ENCODE assay signal across 18 cellular contexts in genomic region chr22:49811014-49811791, GRCh38. TPM values are rescaled to one million over a fixed set of nuclear protein-coding genes. Genes with fewer than 3 reads are reported as not detected.
DNase-seq lines count a peak whose midpoint lies in the region; ATAC-seq, FAIRE-seq and TF ChIP-seq lines count a peak whose summit lies in the region.
"Had no signal": no experiment of that assay in that cellular context is flagged by ENCODE, and none has a peak within 500 bp of the region (broad histone marks: within the 10 kb centered on the region; RNA-seq: fewer than 3 reads in every experiment).

No MANE protein-coding gene starts in this region.

- peak overlapping the region; percentile 74 for H3K27ac Mint-ChIP-seq in activated CD8-positive, alpha-beta T cell treated with anti-CD3 and anti-CD28 coated beads for 36 hours
- H3K27ac Mint-ChIP-seq: progenitor cell of endocrine pancreas had no signal

- 94% methylated on average over 10 of the region's 18 CpGs for WGBS in HepG2 (ENCODE audit: low lambda C conversion rate)

- TF ChIP-seq RAD21 in HepG2 (CRISPR knock-in tag; IDR thresholded peaks at IDR 0.05) = no peak

- peaks cover 68% of the 10 kb centered on the region for H4K20me1 ChIP-seq in HepG2 (ENCODE audit: insufficient read depth, low read length)

- in situ Hi-C loops in HepG2 (cut with HindIII; ENCODE audit: extremely low pct_ligation_motif_present, low pct_unique_long_range_greater_than_20kb) = no loop called here

- no peak overlapping the region for H2AFZ ChIP-seq in HepG2 (ENCODE audit: low read length)

- intact Hi-C loops in left ventricle myocardium superior (cut with micrococcal nuclease) = no loop called here
- intact Hi-C loops in activated CD8-positive, alpha-beta T cell treated with anti-CD3 and anti-CD28 coated beads for 36 hours (cut with micrococcal nuclease) = no loop called here
- intact Hi-C loops in HepG2 (cut with micrococcal nuclease; ENCODE audit: unreplicated experiment) = no loop called here
- intact Hi-C loops in colonic mucosa (cut with DNase I) = no loop called here

- ATAC-seq in left ventricle myocardium superior = no peak
- no peak for ATAC-seq in activated CD8-positive, alpha-beta T cell treated with anti-CD3 and anti-CD28 coated beads for 36 hours
- ATAC-seq in HepG2 = no peak
- no peak for ATAC-seq in HG03097 (IDR thresholded peaks at IDR 0.05; ENCODE audit: low FRiP score, unreplicated experiment)
- ATAC-seq: body of pancreas, K562, left colon, T-helper 17 cell had no signal

- peaks cover 80% of the 10 kb centered on the region for H3K4me1 Mint-ChIP-seq in activated CD8-positive, alpha-beta T cell treated with anti-CD3 and anti-CD28 coated beads for 36 hours (ENCODE audit: low read depth)

- TF ChIP-seq CTCF in cardiac muscle cell (IDR thresholded peaks at IDR 0.05; ENCODE audit: low read depth, low read length) (no peak), HepG2 (CRISPR knock-in tag; IDR thresholded peaks at IDR 0.05) (no peak), colonic mucosa (IDR thresholded peaks at IDR 0.05) (no peak)
- no peak for TF ChIP-seq CTCF in activated CD8-positive, alpha-beta T cell treated with anti-CD3 and anti-CD28 coated beads for 36 hours (IDR thresholded peaks at IDR 0.05)

- H3K36me3 Mint-ChIP-seq in activated CD8-positive, alpha-beta T cell treated with anti-CD3 and anti-CD28 coated beads for 36 hours (ENCODE audit: low read depth) = peaks cover 51% of the 10 kb centered on the region

- H3K9ac ChIP-seq in HepG2 (ENCODE audit: insufficient read depth, low read depth, low read length) = no peak overlapping the region
- no peak overlapping the region for H3K9ac ChIP-seq in colonic mucosa (ENCODE audit: low read depth in 2 of 2, low read length in 2 of 2)

- no peak for TF ChIP-seq POLR2A in HepG2 (IDR thresholded peaks at IDR 0.05; ENCODE audit: insufficient read depth in 1 of 2, low read depth in 2 of 2, low read length in 2 of 2)

- peaks cover 91% of the 10 kb centered on the region for H3K79me2 ChIP-seq in HepG2 (ENCODE audit: insufficient read depth, low read length)

- H3K27me3 Mint-ChIP-seq in activated CD8-positive, alpha-beta T cell treated with anti-CD3 and anti-CD28 coated beads for 36 hours = no peaks in the 10 kb centered on the region
- H3K27me3 Mint-ChIP-seq: progenitor cell of endocrine pancreas, T-helper 17 cell had no signal

- no peak overlapping the region for H3K4me3 Mint-ChIP-seq in activated CD8-positive, alpha-beta T cell treated with anti-CD3 and anti-CD28 coated beads for 36 hours
- H3K4me3 Mint-ChIP-seq: T-helper 17 cell had no signal

- H3K36me3 ChIP-seq in cardiac muscle cell = no peaks in the 10 kb centered on the region
- H3K36me3 ChIP-seq in HepG2 (replicated peaks in 1 of 2; ENCODE audit: control insufficient read depth in 1 of 2, insufficient read depth in 2 of 2, low read length in 2 of 2) = peaks cover 12 to 37% of the 10 kb centered on the region in 2 experiments; a peak in 4 of 5 replicates
- H3K36me3 ChIP-seq in colonic mucosa = no peaks in the 10 kb centered on the region
- peaks cover 89% of the 10 kb centered on the region for H3K36me3 ChIP-seq in SJCRH30

- H3K9me3 ChIP-seq in cardiac muscle cell (ENCODE audit: low read depth) (no peaks in the 10 kb centered on the region), HepG2 (ENCODE audit: low read length) (no peaks in the 10 kb centered on the region), colonic mucosa (no peaks in the 10 kb centered on the region), SJCRH30 (replicated peaks) (peaks cover 6% of the 10 kb centered on the region; the same call in 1 of the 2 replicates)
- H3K9me3 ChIP-seq: body of pancreas had no signal

- H3K27ac ChIP-seq in cardiac muscle cell (peak overlapping the region; percentile 14), HepG2 (ENCODE audit: extremely low read length, insufficient read depth, low read length) (no peak overlapping the region), colonic mucosa (no peak overlapping the region), SJCRH30 (no peak overlapping the region)
- H3K27ac ChIP-seq: body of pancreas had no signal

- BruUV-seq in HepG2 (replicated peaks; lab: Mats Ljungman, UMichigan) = no TSS peak

- TF ChIP-seq EP300 in HepG2 (IDR thresholded peaks at IDR 0.05; ENCODE audit: low read depth in 2 of 2, low read length in 2 of 2) (no peak), HepG2 (CRISPR knock-in tag; IDR thresholded peaks at IDR 0.05; ENCODE audit: borderline replicate concordance) (no peak)

- H3K9me3 Mint-ChIP-seq in activated CD8-positive, alpha-beta T cell treated with anti-CD3 and anti-CD28 coated beads for 36 hours = no peaks in the 10 kb centered on the region
- H3K9me3 Mint-ChIP-seq: activated T-helper 2 cell treated with anti-CD3 and anti-CD28 coated beads, Interferon-gamma antibody, Interleukin-2, Interleukin-4, amounts not matched to agents 10 μg/mL and 5 μg/mL and 100 μg/mL, durations not matched to agents 14 hours and 24 hours and 36 hours had no signal

- H3K4me1 ChIP-seq in cardiac muscle cell (ENCODE audit: low read depth) (no peaks in the 10 kb centered on the region), HepG2 (ENCODE audit: insufficient read depth, low read length) (peaks cover 7% of the 10 kb centered on the region; the same call in 1 of the 2 replicates), colonic mucosa (no peaks in the 10 kb centered on the region), SJCRH30 (no peaks in the 10 kb centered on the region)

- no peak overlapping the region for H3K4me2 ChIP-seq in HepG2 (ENCODE audit: low read depth, low read length)

- POLR2A ChIA-PET in activated CD8-positive, alpha-beta T cell treated with anti-CD3 and anti-CD28 coated beads for 36 hours (lab: Charles Lee) = interaction anchor here (1.3 to 1.5 kb wide), 2 partner anchors 10 to 43 kb away, joined by 3 to 4 read pairs; partner anchors contain the start of gene ZBED4
- POLR2A ChIA-PET in HepG2 (lab: Yijun Ruan, JAX) = no interaction called here

- DNase-seq in cardiac muscle cell (ENCODE audit: low read depth in 1 of 2, low spot score in 1 of 2) = no peak
- no peak for DNase-seq in left ventricle myocardium superior
- DNase-seq in activated CD8-positive, alpha-beta T cell treated with anti-CD3 and anti-CD28 coated beads for 36 hours = no peak
- DNase-seq in HepG2 (ENCODE audit: low spot score) = no peak
- no peak for DNase-seq in colonic mucosa
- no peak for DNase-seq in medulla oblongata (ENCODE audit: extremely low spot score)
- no peak for DNase-seq in SJCRH30
- DNase-seq: body of pancreas; effector CD4-positive, alpha-beta T cell; hypothalamus; left colon; NCI-H1417; NK-92 treated with Interleukin-12 subunit alpha and Interleukin-12 subunit beta, amount 100 ng/mL, for 24 hours; T-helper 17 cell had no signal

- FAIRE-seq in HepG2 (lab: Jason Lieb, UNC) = no peak
- FAIRE-seq: K562 had no signal

- H3K4me3 ChIP-seq in cardiac muscle cell = no peak overlapping the region
- H3K4me3 ChIP-seq in HepG2 (replicated peaks in 1 of 3; ENCODE audit: insufficient read depth in 1 of 3, low read depth in 2 of 3, low read length in 3 of 3) = no peak overlapping the region
- no peak overlapping the region for H3K4me3 ChIP-seq in colonic mucosa
- H3K4me3 ChIP-seq in SJCRH30 = no peak overlapping the region
- H3K4me3 ChIP-seq: body of pancreas, K562 had no signal

- CTCF ChIA-PET in activated CD8-positive, alpha-beta T cell treated with anti-CD3 and anti-CD28 coated beads for 36 hours (lab: Charles Lee) = no interaction called here
- CTCF ChIA-PET in HepG2 (lab: Yijun Ruan, JAX; ENCODE audit: low intra/inter-chr PET ratio, low total read pairs) = no interaction called here

- H3K27me3 ChIP-seq in cardiac muscle cell (no peaks in the 10 kb centered on the region), HepG2 (ENCODE audit: control insufficient read depth in 1 of 2, insufficient read depth in 2 of 2, low read length in 2 of 2) (no peaks in the 10 kb centered on the region), colonic mucosa (no peaks in the 10 kb centered on the region), SJCRH30 (no peaks in the 10 kb centered on the region)
- H3K27me3 ChIP-seq: body of pancreas had no signal

RNA-seq across cellular contexts. Expression of gene BRD1, which starts 16.5 kb away (rescaled TPM):
- total RNA-seq in cardiac muscle cell = 40.9 and 42.9 TPM in 2 replicates
- 25.8 and 27.1 TPM in 2 replicates for polyA plus RNA-seq in cardiac muscle cell
- total RNA-seq in left ventricle myocardium superior = 18.7 TPM
- total RNA-seq in activated CD8-positive, alpha-beta T cell treated with anti-CD3 and anti-CD28 coated beads for 36 hours = 10 to 100 TPM; 24.5 to 29.0 TPM
- total RNA-seq in HepG2 (2016; rRNA removed; fragmentation: Illumina TruSeq; extraction: Trizol) = 6.6 and 12.0 TPM in 2 replicates
- total RNA-seq in HepG2 (2016; cell fraction: cytosol; rRNA removed; fragmentation: Illumina TruSeq; extraction: Trizol; ENCODE audit: low read depth) = 6.1 and 7.5 TPM in 2 replicates
- total RNA-seq in HepG2 (2016; cell fraction: insoluble cytoplasmic fraction; rRNA removed; fragmentation: Illumina TruSeq; extraction: Trizol) = 6.3 and 13.3 TPM in 2 replicates
- total RNA-seq in HepG2 (2016; cell fraction: membrane; rRNA removed; fragmentation: Illumina TruSeq; extraction: Trizol) = 6.7 and 8.2 TPM in 2 replicates
- 14.2 and 15.7 TPM in 2 replicates for total RNA-seq in HepG2 (2016; cell fraction: nucleus; rRNA removed; fragmentation: Illumina TruSeq; extraction: Trizol)
- polyA plus RNA-seq in HepG2 (2011; rRNA removed) = 5.1 and 6.4 TPM in 2 replicates
- polyA plus RNA-seq in HepG2 (2011; cell fraction: cytosol; rRNA removed) = 3.8 and 3.9 TPM in 2 replicates
- polyA plus RNA-seq in HepG2 (2011; cell fraction: nucleus; rRNA removed) = 29.0 and 31.0 TPM in 2 replicates
- 14.8 and 16.2 TPM in 2 replicates for polyA plus RNA-seq in HepG2 (2012)
- 0.67 and 0.95 TPM in 2 replicates for polyA plus RNA-seq in HepG2 (2016; cell fraction: cytosol; fragmentation: Illumina TruSeq; extraction: Trizol; ENCODE audit: low read depth)
- polyA plus RNA-seq in HepG2 (2016; cell fraction: insoluble cytoplasmic fraction; fragmentation: Illumina TruSeq; extraction: Trizol; ENCODE audit: low read depth) = 8.8 and 10.0 TPM in 2 replicates
- 2.6 and 3.2 TPM in 2 replicates for polyA plus RNA-seq in HepG2 (2016; cell fraction: membrane; fragmentation: Illumina TruSeq; extraction: Trizol; ENCODE audit: low read depth)
- 28.8 and 30.8 TPM in 2 replicates for polyA plus RNA-seq in HepG2 (2016; cell fraction: nucleus; fragmentation: Illumina TruSeq; extraction: Trizol; ENCODE audit: insufficient read depth, low read depth)
- 4.2 and 8.4 TPM in 2 replicates for polyA minus RNA-seq in HepG2 (2011; rRNA and poly(A)+ RNA removed; ENCODE audit: low replicate concordance)
- polyA minus RNA-seq in HepG2 (2011; cell fraction: cytosol; rRNA and poly(A)+ RNA removed) = 7.6 and 8.3 TPM in 2 replicates
- 29.1 and 32.0 TPM in 2 replicates for polyA minus RNA-seq in HepG2 (2011; cell fraction: nucleus; rRNA and poly(A)+ RNA removed)
- 10 to 100 TPM; 32.7 to 37.7 TPM for total RNA-seq in colonic mucosa
- total RNA-seq in SJCRH30 (2014; rRNA removed; shearing (Covaris generic)) = 41.0 and 44.7 TPM in 2 replicates

RNA-seq across cellular contexts. Expression of gene ZBED4, which starts 42.4 kb away (rescaled TPM):
- total RNA-seq in cardiac muscle cell (11.4 and 18.4 TPM in 2 replicates), left ventricle myocardium superior (4.6 TPM), HepG2 (2016; rRNA removed; fragmentation: Illumina TruSeq; extraction: Trizol) (9.6 and 11.9 TPM in 2 replicates), colonic mucosa (10 to 100 TPM; 16.2 to 19.9 TPM)
- polyA plus RNA-seq in cardiac muscle cell (10.6 and 11.1 TPM in 2 replicates), HepG2 (2011; rRNA removed) (5.4 and 6.0 TPM in 2 replicates)
- 10 to 100 TPM; 19.7 to 20.1 TPM for total RNA-seq in activated CD8-positive, alpha-beta T cell treated with anti-CD3 and anti-CD28 coated beads for 36 hours
- 0.91 and 1.3 TPM in 2 replicates for total RNA-seq in HepG2 (2016; cell fraction: cytosol; rRNA removed; fragmentation: Illumina TruSeq; extraction: Trizol; ENCODE audit: low read depth)
- 9.6 and 9.7 TPM in 2 replicates for total RNA-seq in HepG2 (2016; cell fraction: insoluble cytoplasmic fraction; rRNA removed; fragmentation: Illumina TruSeq; extraction: Trizol)
- 5.5 TPM in 2 replicates for total RNA-seq in HepG2 (2016; cell fraction: membrane; rRNA removed; fragmentation: Illumina TruSeq; extraction: Trizol)
- 8.0 and 9.8 TPM in 2 replicates for total RNA-seq in HepG2 (2016; cell fraction: nucleus; rRNA removed; fragmentation: Illumina TruSeq; extraction: Trizol)
- polyA plus RNA-seq in HepG2 (2011; cell fraction: cytosol; rRNA removed) = 4.8 and 5.6 TPM in 2 replicates
- 9.9 and 11.1 TPM in 2 replicates for polyA plus RNA-seq in HepG2 (2011; cell fraction: nucleus; rRNA removed)
- polyA plus RNA-seq in HepG2 (2012) = 9.9 and 11.2 TPM in 2 replicates
- polyA plus RNA-seq in HepG2 (2016; cell fraction: cytosol; fragmentation: Illumina TruSeq; extraction: Trizol; ENCODE audit: low read depth) = 0.43 and 0.49 TPM in 2 replicates
- polyA plus RNA-seq in HepG2 (2016; cell fraction: insoluble cytoplasmic fraction; fragmentation: Illumina TruSeq; extraction: Trizol; ENCODE audit: low read depth) = 9.0 and 10.5 TPM in 2 replicates
- 2.4 and 2.7 TPM in 2 replicates for polyA plus RNA-seq in HepG2 (2016; cell fraction: membrane; fragmentation: Illumina TruSeq; extraction: Trizol; ENCODE audit: low read depth)
- 13.2 and 13.5 TPM in 2 replicates for polyA plus RNA-seq in HepG2 (2016; cell fraction: nucleus; fragmentation: Illumina TruSeq; extraction: Trizol; ENCODE audit: insufficient read depth, low read depth)
- 7.8 and 12.8 TPM in 2 replicates for polyA minus RNA-seq in HepG2 (2011; rRNA and poly(A)+ RNA removed; ENCODE audit: low replicate concordance)
- polyA minus RNA-seq in HepG2 (2011; cell fraction: cytosol; rRNA and poly(A)+ RNA removed) = 8.8 and 10.3 TPM in 2 replicates
- 12.1 and 13.2 TPM in 2 replicates for polyA minus RNA-seq in HepG2 (2011; cell fraction: nucleus; rRNA and poly(A)+ RNA removed)
- total RNA-seq in SJCRH30 (2014; rRNA removed; shearing (Covaris generic)) = 48.7 and 53.2 TPM in 2 replicates
